In genomic region chr3:157830865-157831264, GRCh38 we compare ENCODE assay signal across 23 cellular contexts.
"Had no signal": no experiment of that assay in that cellular context is flagged by ENCODE, and none has a peak within 500 bp of the region (broad histone marks: within the 10 kb centered on the region; RNA-seq: fewer than 3 reads in every experiment).

No MANE protein-coding gene starts in this region.

- H3K27me3 ChIP-seq: right lobe of liver, uterus had no signal

- DNase-seq: activated CD4-positive, alpha-beta memory T cell treated with anti-CD3 and anti-CD28 coated beads, Interleukin-2, amount 10 ng/mL, durations not matched to agents 7 days and 5 days; activated CD4-positive, alpha-beta T cell treated with anti-CD3 and anti-CD28 coated beads for 1 hour; activated CD4-positive, alpha-beta T cell treated with anti-CD3 and anti-CD28 coated beads, Interleukin-2, amount 10 ng/mL, durations not matched to agents 7 days and 5 days; activated CD8-positive, alpha-beta memory T cell treated with anti-CD3 and anti-CD28 coated beads, Interleukin-2, amount 50 U/mL, for 48 hours; activated gamma-delta T cell treated with Interleukin-2 at 50 U/mL for 16 hours; activated naive CD4-positive, alpha-beta T cell treated with anti-CD3 and anti-CD28 coated beads, Interleukin-2, amount 50 U/mL, for 16 hours; activated T-cell treated with anti-CD3 and anti-CD28 coated beads, Interleukin-2, amount 50 U/mL, for 24 hours; amniotic stem cell; foreskin melanocyte; immature natural killer cell; kidney; left colon; naive B cell; right lobe of liver; stimulated activated CD4-positive, alpha-beta T cell treated with anti-CD3 and anti-CD28 coated beads, Interleukin-2, amount 100 ng/mL, for 48 hours; stimulated activated naive CD8-positive, alpha-beta T cell treated with anti-CD3 and anti-CD28 coated beads, Interleukin-15, Interleukin-2, amounts not matched to agents 100 U/mL and 50 U/mL, for 24 hours; T-helper 2 cell; trophoblast cell; uterus had no signal

- FAIRE-seq: astrocyte, kidney had no signal

- H3K36me3 ChIP-seq: right lobe of liver, thoracic aorta, uterus had no signal

- ATAC-seq: activated T-helper 17 cell treated with anti-CD3 and anti-CD28 coated beads, Interleukin-2, amount 50 U/mL, for 72 hours; esophagus mucosa; left colon; right lobe of liver; stimulated activated naive CD8-positive, alpha-beta T cell treated with anti-CD3 and anti-CD28 coated beads, Interleukin-15, Interleukin-2, amounts not matched to agents 100 U/mL and 50 U/mL, for 24 hours had no signal

- H3K27ac ChIP-seq: right lobe of liver, thoracic aorta, uterus had no signal

- H3K4me1 ChIP-seq: right lobe of liver, uterus had no signal

- H3K4me3 ChIP-seq: right lobe of liver, thoracic aorta, uterus had no signal

- H3K9me3 ChIP-seq: right lobe of liver, uterus had no signal
